Comparison of ENCODE assay signal across 8 cellular contexts in genomic region chr1:6579374-6580118, GRCh38. TPM values are rescaled to one million over a fixed set of nuclear protein-coding genes. Genes with fewer than 3 reads are reported as not detected.
DNase-seq lines count a peak whose midpoint lies in the region; ATAC-seq and TF ChIP-seq lines count a peak whose summit lies in the region.

ZBTB48 (plus strand) TSS chr1:6579994; CDS start chr1:6580610, 616 bp downstream.

- CTCF ChIA-PET in BJ (lab: Yijun Ruan, JAX): interaction anchor here (0.6 to 2.3 kb wide), 5 partner anchors 10 to 89 kb away, joined by 3 to 10 read pairs (median 3); partner anchors contain the start of genes NOL9 and TAS1R1

- POLR2A ChIA-PET in BJ (lab: Charles Lee): interaction anchor here (0.7 kb wide), 1 partner anchor 9 kb away, joined by 7 read pairs; no protein-coding TSS in a partner anchor

- H3K36me3 ChIP-seq in BJ (ENCODE audit: control insufficient read depth, insufficient read depth, low read length) (no peaks in the 10 kb centered on the region), colonic mucosa (no peaks in the 10 kb centered on the region)

- H3K4me1 ChIP-seq in colonic mucosa: peaks cover 16% of the 10 kb centered on the region

- H3K4me3 ChIP-seq in BJ (ENCODE audit: low read depth, low read length) (peak within 1 kb of the TSS; percentile 97), colonic mucosa (peak within 1 kb of the TSS; percentile 91)

- H3K4me1 Mint-ChIP-seq in activated CD4-positive, alpha-beta T cell treated with anti-CD3 and anti-CD28 coated beads, Interleukin-2, amount 10 ng/mL, durations not matched to agents 24 days and 14 days: peaks cover 24% of the 10 kb centered on the region

- intact Hi-C loops in activated CD4-positive, alpha-beta T cell treated with anti-CD3 and anti-CD28 coated beads, Interleukin-2, amount 10 ng/mL, durations not matched to agents 24 days and 14 days (cut with micrococcal nuclease): loop anchor here (1.0 kb wide), 2 partner anchors 22 to 25 kb away; partner anchors contain the start of gene NOL9
- intact Hi-C loops in colonic mucosa (cut with DNase I): no loop called here

- peaks cover 7% of the 10 kb centered on the region for H3K36me3 Mint-ChIP-seq in activated CD4-positive, alpha-beta T cell treated with anti-CD3 and anti-CD28 coated beads, Interleukin-2, amount 10 ng/mL, durations not matched to agents 24 days and 14 days (ENCODE audit: low read depth)

- H3K27me3 ChIP-seq in BJ (ENCODE audit: control insufficient read depth, insufficient read depth, low read length) (no peaks in the 10 kb centered on the region), colonic mucosa (no peaks in the 10 kb centered on the region), layer of hippocampus (ENCODE audit: control insufficient read depth, insufficient read depth, low read length) (no peaks in the 10 kb centered on the region)

- ATAC-seq in GM19324 (IDR thresholded peaks at IDR 0.05; ENCODE audit: low FRiP score, unreplicated experiment) (peak; percentile 95), HG03469 (IDR thresholded peaks at IDR 0.05; ENCODE audit: unreplicated experiment) (peak; percentile 94)

- peak within 1 kb of the TSS; percentile 84 for H3K27ac ChIP-seq in colonic mucosa
- peak within 1 kb of the TSS; percentile 90 for H3K27ac ChIP-seq in layer of hippocampus (ENCODE audit: low read depth, low read length)

- no peaks in the 10 kb centered on the region for H3K27me3 Mint-ChIP-seq in activated CD4-positive, alpha-beta T cell treated with anti-CD3 and anti-CD28 coated beads, Interleukin-2, amount 10 ng/mL, durations not matched to agents 24 days and 14 days

- H3K9me3 ChIP-seq in colonic mucosa: no peaks in the 10 kb centered on the region

- peak within 1 kb of the TSS; percentile 88 to 97 for H3K9ac ChIP-seq in colonic mucosa (ENCODE audit: low read depth in 2 of 2, low read length in 2 of 2)

- DNase-seq in BJ (ENCODE audit: low read depth) (peak; percentile 76), NCI-H526 treated with DMSO at 0.1 percent for 48 hours (lab: John Stamatoyannopoulos, UW) (peak; percentile 92), colonic mucosa (peak; percentile 100)
- peak; percentile 99 for DNase-seq in activated CD4-positive, alpha-beta T cell treated with anti-CD3 and anti-CD28 coated beads, Interleukin-2, amount 10 ng/mL, durations not matched to agents 24 days and 14 days
- peak; percentile 92 to 95 for DNase-seq in stimulated activated CD4-positive, alpha-beta T cell treated with anti-CD3 and anti-CD28 coated beads, Interleukin-1b, Interleukin-23, amount 100 ng/mL, for 4 hours (ENCODE audit: low read depth in 2 of 2)

- TF ChIP-seq CTCF in BJ (IDR thresholded peaks at IDR 0.05; ENCODE audit: insufficient read depth, low read depth, low read length) (no peak), colonic mucosa (IDR thresholded peaks at IDR 0.05) (no peak)

- peak within 1 kb of the TSS; percentile 96 for H3K4me3 Mint-ChIP-seq in activated CD4-positive, alpha-beta T cell treated with anti-CD3 and anti-CD28 coated beads, Interleukin-2, amount 10 ng/mL, durations not matched to agents 24 days and 14 days

- peak within 1 kb of the TSS; percentile 93 for H3K27ac Mint-ChIP-seq in activated CD4-positive, alpha-beta T cell treated with anti-CD3 and anti-CD28 coated beads, Interleukin-2, amount 10 ng/mL, durations not matched to agents 24 days and 14 days

- no peaks in the 10 kb centered on the region for H3K9me3 Mint-ChIP-seq in activated CD4-positive, alpha-beta T cell treated with anti-CD3 and anti-CD28 coated beads, Interleukin-2, amount 10 ng/mL, durations not matched to agents 24 days and 14 days

RNA-seq across cellular contexts. Expression of gene ZBTB48, which starts in this region (rescaled TPM):
- 7.8 and 14.0 TPM in 2 replicates for polyA plus RNA-seq in BJ (2011; rRNA removed)
- polyA minus RNA-seq in BJ (2011; rRNA and poly(A)+ RNA removed): 16.3 and 26.4 TPM in 2 replicates
- 32.9 and 37.8 TPM in 2 replicates for total RNA-seq in activated CD4-positive, alpha-beta T cell treated with anti-CD3 and anti-CD28 coated beads, Interleukin-2, amount 10 ng/mL, durations not matched to agents 24 days and 14 days
- total RNA-seq in colonic mucosa: 10 to 100 TPM; 37.0 to 44.5 TPM

Comparison
In these comparisons a context has a peak if more than half of its experiments do, and no peak if none do; other contexts are left out.
1. Peak in every context shown above with its lines: DNase-seq, ATAC-seq, H3K4me3 ChIP-seq and H3K27ac ChIP-seq.